In the genomic region with DNA sequence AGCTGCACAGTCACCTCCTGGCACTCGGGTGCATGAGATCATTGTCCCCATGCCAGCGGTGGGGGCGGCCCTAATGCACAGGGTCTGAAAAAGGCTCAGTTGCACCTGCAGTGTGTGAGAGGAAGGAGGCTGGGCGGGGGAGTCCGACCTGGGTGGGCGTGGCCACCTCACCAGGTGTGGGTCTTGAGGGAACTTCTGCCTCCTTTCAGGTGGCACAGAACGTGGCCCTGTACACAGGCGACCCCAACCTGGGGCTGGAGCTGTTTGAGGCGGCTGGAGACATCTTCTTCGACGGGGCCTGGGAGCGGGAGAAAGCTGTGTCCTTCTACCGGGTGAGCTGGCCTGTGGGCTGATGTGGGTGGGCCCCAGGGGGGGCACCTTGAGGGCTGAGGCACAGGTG, we compare ENCODE assay signal across 19 cellular contexts. TPM values are rescaled to one million over a fixed set of nuclear protein-coding genes. Genes with fewer than 3 reads are reported as not detected.
"Had no signal": no experiment of that assay in that cellular context is flagged by ENCODE, and none has a peak within 500 bp of the region (broad histone marks: within the 10 kb centered on the region; RNA-seq: fewer than 3 reads in every experiment).

No MANE protein-coding gene starts in this region.

- H3K9me3 Mint-ChIP-seq: activated naive CD8-positive, alpha-beta T cell treated with anti-CD3 and anti-CD28 coated beads for 36 hours; dendritic cell treated with granulocyte-macrophage colony-stimulating factor and Interleukin-4, amounts not matched to agents 40 ng/mL and 50 ng/mL, for 4 days; effector memory CD8-positive, alpha-beta T cell; neural crest cell had no signal

- H3K36me3 Mint-ChIP-seq: activated naive CD8-positive, alpha-beta T cell treated with anti-CD3 and anti-CD28 coated beads for 36 hours had no signal

- H3K9me3 ChIP-seq: gastrocnemius medialis, stomach, thyroid gland had no signal

- H3K4me3 ChIP-seq: gastrocnemius medialis, stomach, thyroid gland had no signal

- H3K36me3 ChIP-seq: gastrocnemius medialis had no signal

- H3K27ac ChIP-seq: epithelial cell of prostate, gastrocnemius medialis, parathyroid adenoma, stomach, thyroid gland had no signal

- H3K4me3 Mint-ChIP-seq: activated naive CD8-positive, alpha-beta T cell treated with anti-CD3 and anti-CD28 coated beads for 36 hours; dendritic cell treated with granulocyte-macrophage colony-stimulating factor and Interleukin-4, amounts not matched to agents 40 ng/mL and 50 ng/mL, for 4 days; effector memory CD8-positive, alpha-beta T cell; neural crest cell had no signal

- H3K27me3 ChIP-seq: gastrocnemius medialis, stomach, thyroid gland had no signal

- H3K27me3 Mint-ChIP-seq: activated naive CD8-positive, alpha-beta T cell treated with anti-CD3 and anti-CD28 coated beads for 36 hours; dendritic cell treated with granulocyte-macrophage colony-stimulating factor and Interleukin-4, amounts not matched to agents 40 ng/mL and 50 ng/mL, for 4 days; effector memory CD8-positive, alpha-beta T cell had no signal

- H3K4me1 Mint-ChIP-seq: activated naive CD8-positive, alpha-beta T cell treated with anti-CD3 and anti-CD28 coated beads for 36 hours had no signal

- H3K4me1 ChIP-seq: gastrocnemius medialis, parathyroid adenoma, thyroid gland had no signal

- DNase-seq: activated CD4-positive, alpha-beta T cell treated with anti-CD3 and anti-CD28 coated beads, Interleukin-2, amount 50 U/mL, for 48 hours; activated CD4-positive, CD25-positive, alpha-beta regulatory T cell treated with anti-CD3 and anti-CD28 coated beads, Interleukin-2, amount 50 U/mL, for 72 hours; activated gamma-delta T cell; activated naive CD8-positive, alpha-beta T cell treated with anti-CD3 and anti-CD28 coated beads for 36 hours; activated T-cell treated with anti-CD3 and anti-CD28 coated beads, Interleukin-2, amount 50 U/mL, for 48 hours; cerebellar nuclear complex; effector memory CD8-positive, alpha-beta T cell; gastrocnemius medialis; kidney; left ventricle myocardium superior; retina; stimulated activated CD4-positive, alpha-beta T cell treated with anti-CD3 and anti-CD28 coated beads, Interleukin-4, amount 100 ng/mL, for 1 hour; stimulated activated CD8-positive, alpha-beta memory T cell treated with anti-CD3 and anti-CD28 coated beads, Interleukin-4, amount 100 ng/mL, for 48 hours; stomach; thyroid gland had no signal

- H3K27ac Mint-ChIP-seq: activated naive CD8-positive, alpha-beta T cell treated with anti-CD3 and anti-CD28 coated beads for 36 hours; dendritic cell treated with granulocyte-macrophage colony-stimulating factor and Interleukin-4, amounts not matched to agents 40 ng/mL and 50 ng/mL, for 4 days; effector memory CD8-positive, alpha-beta T cell had no signal

- ATAC-seq: effector memory CD8-positive, alpha-beta T cell; gastrocnemius medialis; left ventricle myocardium superior had no signal

RNA-seq across cellular contexts. Expression of gene HTRA3, which starts 34.3 kb away (rescaled TPM):
- total RNA-seq: activated naive CD8-positive, alpha-beta T cell treated with anti-CD3 and anti-CD28 coated beads for 36 hours had no signal
